ENCODE assay signal across 8 cellular contexts in genomic region chr11:76670475-76671235, GRCh38. TPM values are rescaled to one million over a fixed set of nuclear protein-coding genes. Genes with fewer than 3 reads are reported as not detected.
A peak's percentile ranks its signal among the peaks of the same experiment; 100 is the strongest.
DNase-seq lines count a peak whose midpoint lies in the region; ATAC-seq and TF ChIP-seq lines count a peak whose summit lies in the region.

A gene with protein sequence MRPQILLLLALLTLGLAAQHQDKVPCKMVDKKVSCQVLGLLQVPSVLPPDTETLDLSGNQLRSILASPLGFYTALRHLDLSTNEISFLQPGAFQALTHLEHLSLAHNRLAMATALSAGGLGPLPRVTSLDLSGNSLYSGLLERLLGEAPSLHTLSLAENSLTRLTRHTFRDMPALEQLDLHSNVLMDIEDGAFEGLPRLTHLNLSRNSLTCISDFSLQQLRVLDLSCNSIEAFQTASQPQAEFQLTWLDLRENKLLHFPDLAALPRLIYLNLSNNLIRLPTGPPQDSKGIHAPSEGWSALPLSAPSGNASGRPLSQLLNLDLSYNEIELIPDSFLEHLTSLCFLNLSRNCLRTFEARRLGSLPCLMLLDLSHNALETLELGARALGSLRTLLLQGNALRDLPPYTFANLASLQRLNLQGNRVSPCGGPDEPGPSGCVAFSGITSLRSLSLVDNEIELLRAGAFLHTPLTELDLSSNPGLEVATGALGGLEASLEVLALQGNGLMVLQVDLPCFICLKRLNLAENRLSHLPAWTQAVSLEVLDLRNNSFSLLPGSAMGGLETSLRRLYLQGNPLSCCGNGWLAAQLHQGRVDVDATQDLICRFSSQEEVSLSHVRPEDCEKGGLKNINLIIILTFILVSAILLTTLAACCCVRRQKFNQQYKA (minus strand): TSS chr11:76670747. CDS start chr11:76665954, 4,793 bp downstream.

- H3K27ac ChIP-seq in SJSA1 (peak within 1 kb of the TSS; percentile 42; the same call in 1 of the 2 replicates), breast epithelium (peak within 1 kb of the TSS; percentile 61 to 88), layer of hippocampus (ENCODE audit: low read depth, low read length) (peak within 1 kb of the TSS; percentile 57)

- DNase-seq in GM10248 (ENCODE audit: extremely low spot score) = peak; percentile 59
- no peak for DNase-seq in SJSA1 (ENCODE audit: low read depth in 1 of 2, low spot score in 2 of 2)
- peak in 1 of 2 donors; percentile 39 for DNase-seq in breast epithelium (ENCODE audit: low spot score in 2 of 2)
- peak in 2 of 3 donors; percentile 9 to 25 for DNase-seq in stimulated activated CD4-positive, alpha-beta T cell treated with anti-CD3 and anti-CD28 coated beads, TNF-alpha, amount 100 ng/mL, for 48 hours (ENCODE audit: low read depth in 3 of 3)
- no peak for DNase-seq in HK-2 (ENCODE audit: unreplicated experiment)
- DNase-seq in central memory CD4-positive, alpha-beta T cell = no peak

- no peaks in the 10 kb centered on the region for H3K36me3 ChIP-seq in SJSA1
- H3K36me3 ChIP-seq in breast epithelium = no peaks in the 10 kb centered on the region

- POLR2A ChIA-PET in GM10248 (lab: Yijun Ruan, JAX) = no interaction called here

- intact Hi-C loops in breast epithelium (cut with DNase I; ENCODE audit: low total_unique reads) = no loop called here

- no peak for TF ChIP-seq POLR2A in breast epithelium (IDR thresholded peaks at IDR 0.05)

- TF ChIP-seq CTCF in GM10248 (IDR thresholded peaks at IDR 0.05; ENCODE audit: control extremely low read depth, extremely low read depth, low read depth, missing control alignments) = no peak
- no peak for TF ChIP-seq CTCF in breast epithelium (IDR thresholded peaks at IDR 0.05)

- H3K4me1 ChIP-seq in SJSA1 (replicated peaks) = peaks cover 26% of the 10 kb centered on the region
- H3K4me1 ChIP-seq in breast epithelium = peaks cover 0 to 7% of the 10 kb centered on the region in 2 donors

- CTCF ChIA-PET in GM10248 (lab: Yijun Ruan, JAX) = interaction anchor here (0.7 to 2.1 kb wide), 4 partner anchors 10 to 59 kb away, joined by 3 to 9 read pairs (median 4); no protein-coding TSS in a partner anchor

- H3K9me3 ChIP-seq in SJSA1 (replicated peaks) (no peaks in the 10 kb centered on the region), breast epithelium (no peaks in the 10 kb centered on the region)

- H3K27me3 ChIP-seq in SJSA1 (replicated peaks) (no peaks in the 10 kb centered on the region), breast epithelium (peaks cover 0 to 8% of the 10 kb centered on the region in 2 donors), layer of hippocampus (ENCODE audit: control insufficient read depth, insufficient read depth, low read length) (peaks cover 8% of the 10 kb centered on the region)

- no peak for ATAC-seq in HG03196 (IDR thresholded peaks at IDR 0.05; ENCODE audit: unreplicated experiment)

- H3K4me3 ChIP-seq in SJSA1 = peak within 1 kb of the TSS; percentile 41
- peak within 1 kb of the TSS; percentile 63 to 82 (median 77) for H3K4me3 ChIP-seq in breast epithelium

RNA-seq across cellular contexts. Expression of the gene that starts here (rescaled TPM):
- total RNA-seq in SJSA1 (2014; rRNA removed; shearing (Covaris generic)) = 7.8 and 8.1 TPM in 2 replicates
- 10 to 100 TPM in 2 of 3 donors, 1 to 10 TPM in 1; 7.5 to 56.0 (median 42.6) TPM for total RNA-seq in breast epithelium

Comparison
In these comparisons a context has a peak if more than half of its experiments do, and no peak if none do; other contexts are left out.
1. DNase-seq: peak in GM10248 (single experiment) and stimulated activated CD4-positive, alpha-beta T cell treated with anti-CD3 and anti-CD28 coated beads, TNF-alpha, amount 100 ng/mL, for 48 hours (2 of 3); none in SJSA1 (0 of 2), HK-2 (single experiment) and central memory CD4-positive, alpha-beta T cell (single experiment).
2. Peak in every context shown above with its lines, with median percentiles within 50 percentile points of each other: H3K27ac ChIP-seq.